Comparison of ENCODE assay signal across 23 cellular contexts in the genomic region with DNA sequence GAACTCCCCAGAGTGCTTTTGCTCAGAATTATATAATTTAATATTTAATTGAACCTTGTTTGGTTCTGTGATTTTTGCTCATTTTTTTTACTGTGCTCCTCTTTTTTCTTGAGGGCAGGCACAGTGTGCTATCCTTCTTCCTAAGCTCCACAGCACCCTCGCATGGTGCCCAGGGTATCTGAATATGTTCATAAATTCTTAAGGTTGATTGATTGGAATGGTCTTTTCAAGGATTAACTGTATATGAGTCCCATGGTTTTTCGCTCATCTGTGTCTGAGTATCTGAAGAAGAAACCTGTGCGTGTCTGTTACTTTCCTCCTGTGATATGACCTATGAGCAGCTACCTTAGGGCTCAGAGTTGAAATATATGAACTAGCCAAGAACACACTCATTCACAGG.
DNase-seq lines count a peak whose midpoint lies in the region; ATAC-seq and TF ChIP-seq lines count a peak whose summit lies in the region.
"Had no signal": no experiment of that assay in that cellular context is flagged by ENCODE, and none has a peak within 500 bp of the region (broad histone marks: within the 10 kb centered on the region; RNA-seq: fewer than 3 reads in every experiment).

No MANE protein-coding gene starts in this region.

- H3K4me1 ChIP-seq in heart right ventricle (peaks cover 0 to 2% (median 0%) of the 10 kb centered on the region in 9 donors), BE2C (peaks cover 4% of the 10 kb centered on the region; the same call in 1 of the 2 replicates)
- H3K4me1 ChIP-seq: stomach, upper lobe of left lung had no signal

- H3K27ac ChIP-seq in heart right ventricle (no peak overlapping the region), VCaP (no peak overlapping the region)
- H3K27ac ChIP-seq: ovary, SK-N-MC, stomach, upper lobe of left lung had no signal

- peak in 5 of 9 donors; percentile 8 to 51 (median 48) for TF ChIP-seq CTCF in heart right ventricle (IDR thresholded peaks at IDR 0.05)
- TF ChIP-seq CTCF in LNCaP clone FGC (IDR thresholded peaks at IDR 0.05; ENCODE audit: control insufficient read depth, extremely low read depth, insufficient read depth): peak; percentile 82
- peak; percentile 69 for TF ChIP-seq CTCF in VCaP (conservative IDR thresholded peaks at IDR 0.05)
- TF ChIP-seq CTCF in BE2C (IDR thresholded peaks at IDR 0.05; ENCODE audit: low read depth, low read length): no peak

- peak in 1 of 8 donors; percentile 49 for ATAC-seq in heart right ventricle
- ATAC-seq: Panc1, sciatic nerve had no signal

- no peaks in the 10 kb centered on the region for H3K27me3 ChIP-seq in heart right ventricle
- H3K27me3 ChIP-seq in BE2C: no peaks in the 10 kb centered on the region
- H3K27me3 ChIP-seq: ovary, stomach, upper lobe of left lung had no signal

- H3K4me3 ChIP-seq in heart right ventricle: no peak overlapping the region
- no peak overlapping the region for H3K4me3 ChIP-seq in LNCaP clone FGC (ENCODE audit: low read depth, low read length)
- H3K4me3 ChIP-seq in BE2C (ENCODE audit: low read depth, low read length): no peak overlapping the region
- H3K4me3 ChIP-seq: lung, ovary, SK-N-MC, stomach, upper lobe of left lung had no signal

- H3K36me3 ChIP-seq in heart right ventricle: no peaks in the 10 kb centered on the region
- H3K36me3 ChIP-seq in BE2C: no peaks in the 10 kb centered on the region
- H3K36me3 ChIP-seq: ovary, stomach, upper lobe of left lung had no signal

- H3K9me3 ChIP-seq in heart right ventricle: no peaks in the 10 kb centered on the region
- H3K9me3 ChIP-seq in BE2C: no peaks in the 10 kb centered on the region
- H3K9me3 ChIP-seq: ovary, stomach, upper lobe of left lung had no signal

- DNase-seq in heart right ventricle (no peak), cardiac septum (ENCODE audit: low spot score) (no peak), LNCaP clone FGC (ENCODE audit: low read depth) (no peak), renal cortical epithelial cell (ENCODE audit: low read depth) (peak; percentile 6), GM19240 (ENCODE audit: insufficient read length, low spot score) (no peak), BE2C (no peak)
- no peak for DNase-seq in NK-92 treated with Interleukin-12 subunit alpha and Interleukin-12 subunit beta, amount 100 ng/mL, for 24 hours (lab: John Stamatoyannopoulos, UW)
- DNase-seq: activated CD4-positive, alpha-beta T cell treated with anti-CD3 and anti-CD28 coated beads for 48 hours; activated effector memory CD4-positive, alpha-beta T cell treated with Interleukin-2 at 50 U/mL for 16 hours; amygdala; COR-L47; effector CD4-positive, alpha-beta T cell; naive B cell; NCI-H1930; NCI-H446 treated with DMSO at 0.1 percent for 48 hours; ovary; stomach; upper lobe of left lung had no signal

- intact Hi-C loops in heart right ventricle (cut with DNase I): loop anchor here in 5 of 10 donors (5.0 to 10.0 kb wide), 3 partner anchors 366 to 398 kb away; a partner anchor contains a TSS
- intact Hi-C loops in cardiac septum (cut with DNase I): no loop called here

- 90 to 94% methylated on average over 3 of the region's 3 CpGs for WGBS in heart right ventricle, 2 donors
